Comparison of ENCODE assay signal across 1 cellular context in the genomic region with DNA sequence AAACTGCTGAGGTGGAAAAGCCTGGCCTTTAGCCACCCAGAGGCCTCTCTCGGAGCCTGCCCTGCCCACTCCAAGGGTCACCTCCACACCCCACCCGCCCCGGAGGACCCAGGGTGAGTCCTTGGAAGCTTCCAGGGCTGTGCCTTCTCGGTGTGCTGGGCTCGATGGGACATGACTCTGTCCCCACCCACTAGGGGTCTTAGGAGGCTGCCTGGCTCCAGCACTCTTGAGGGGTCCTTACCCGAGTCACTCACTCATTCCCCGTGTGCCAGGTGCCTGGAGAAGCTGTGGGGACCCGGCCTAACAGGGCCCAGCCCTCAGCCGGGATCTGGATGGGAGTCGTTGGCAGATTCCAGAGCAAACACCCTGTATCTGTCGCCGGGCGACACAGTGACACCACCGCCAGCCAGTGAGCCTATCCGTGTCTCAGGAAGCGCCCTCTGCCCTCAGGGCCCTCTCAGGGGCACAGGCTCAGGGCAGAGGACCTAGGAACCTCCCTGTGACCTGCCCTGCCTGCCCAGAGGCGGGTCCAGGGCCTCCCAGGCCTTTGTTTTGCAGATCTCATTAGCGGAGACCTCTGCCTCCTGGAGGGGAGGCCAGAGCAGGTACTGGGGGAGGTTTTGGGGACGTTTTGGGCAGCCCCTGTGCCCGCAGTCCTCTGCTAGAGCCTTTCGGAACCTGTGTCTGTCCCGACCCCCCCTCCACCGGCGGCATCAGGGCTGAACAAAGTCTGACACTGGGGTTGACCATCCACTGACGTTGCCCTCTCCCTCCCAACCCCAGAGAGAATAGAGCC.
TF ChIP-seq lines count a peak whose summit lies in the region.

No MANE protein-coding gene starts in this region.

TF ChIP-seq in H1, 55 proteins besides CTCF, POLR2A, EP300 and RAD21:
- no peak for TF ChIP-seq HDAC2 (IDR thresholded peaks at IDR 0.05; ENCODE audit: borderline replicate concordance in 1 of 2, low read depth in 2 of 2, low read length in 2 of 2)
- no peak for TF ChIP-seq GTF2F1 (IDR thresholded peaks at IDR 0.05; ENCODE audit: borderline replicate concordance, low read depth, low read length)
- no peak for TF ChIP-seq BACH1 (IDR thresholded peaks at IDR 0.05; ENCODE audit: low read length)
- TF ChIP-seq, protein P1, sequence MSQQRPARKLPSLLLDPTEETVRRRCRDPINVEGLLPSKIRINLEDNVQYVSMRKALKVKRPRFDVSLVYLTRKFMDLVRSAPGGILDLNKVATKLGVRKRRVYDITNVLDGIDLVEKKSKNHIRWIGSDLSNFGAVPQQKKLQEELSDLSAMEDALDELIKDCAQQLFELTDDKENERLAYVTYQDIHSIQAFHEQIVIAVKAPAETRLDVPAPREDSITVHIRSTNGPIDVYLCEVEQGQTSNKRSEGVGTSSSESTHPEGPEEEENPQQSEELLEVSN (IDR thresholded peaks at IDR 0.05): no peak
- TF ChIP-seq RBBP5 (IDR thresholded peaks at IDR 0.05; ENCODE audit: borderline replicate concordance, low read depth, low read length): no peak
- no peak for TF ChIP-seq TAF7 (optimal IDR thresholded peaks at IDR 0.05; ENCODE audit: borderline replicate concordance, low read depth, low read length)
- TF ChIP-seq CBX8 (IDR thresholded peaks at IDR 0.05; ENCODE audit: borderline replicate concordance, low read depth, low read length): no peak
- TF ChIP-seq, protein P2, sequence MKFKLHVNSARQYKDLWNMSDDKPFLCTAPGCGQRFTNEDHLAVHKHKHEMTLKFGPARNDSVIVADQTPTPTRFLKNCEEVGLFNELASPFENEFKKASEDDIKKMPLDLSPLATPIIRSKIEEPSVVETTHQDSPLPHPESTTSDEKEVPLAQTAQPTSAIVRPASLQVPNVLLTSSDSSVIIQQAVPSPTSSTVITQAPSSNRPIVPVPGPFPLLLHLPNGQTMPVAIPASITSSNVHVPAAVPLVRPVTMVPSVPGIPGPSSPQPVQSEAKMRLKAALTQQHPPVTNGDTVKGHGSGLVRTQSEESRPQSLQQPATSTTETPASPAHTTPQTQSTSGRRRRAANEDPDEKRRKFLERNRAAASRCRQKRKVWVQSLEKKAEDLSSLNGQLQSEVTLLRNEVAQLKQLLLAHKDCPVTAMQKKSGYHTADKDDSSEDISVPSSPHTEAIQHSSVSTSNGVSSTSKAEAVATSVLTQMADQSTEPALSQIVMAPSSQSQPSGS (IDR thresholded peaks at IDR 0.05; ENCODE audit: low read length): no peak
- TF ChIP-seq SP2 (IDR thresholded peaks at IDR 0.05; ENCODE audit: low read length): no peak
- TF ChIP-seq SIX5 (IDR thresholded peaks at IDR 0.05; ENCODE audit: low read depth, low read length): no peak
- no peak for TF ChIP-seq KDM5A (IDR thresholded peaks at IDR 0.05; ENCODE audit: low read length)
- TF ChIP-seq SP1 (IDR thresholded peaks at IDR 0.05; ENCODE audit: low read depth, low read length): no peak
- no peak for TF ChIP-seq TCF12 (IDR thresholded peaks at IDR 0.05; ENCODE audit: low read depth, low read length)
- no peak for TF ChIP-seq JUND (IDR thresholded peaks at IDR 0.05; ENCODE audit: low read length)
